ENCODE assay signal across 26 cellular contexts in the genomic region with DNA sequence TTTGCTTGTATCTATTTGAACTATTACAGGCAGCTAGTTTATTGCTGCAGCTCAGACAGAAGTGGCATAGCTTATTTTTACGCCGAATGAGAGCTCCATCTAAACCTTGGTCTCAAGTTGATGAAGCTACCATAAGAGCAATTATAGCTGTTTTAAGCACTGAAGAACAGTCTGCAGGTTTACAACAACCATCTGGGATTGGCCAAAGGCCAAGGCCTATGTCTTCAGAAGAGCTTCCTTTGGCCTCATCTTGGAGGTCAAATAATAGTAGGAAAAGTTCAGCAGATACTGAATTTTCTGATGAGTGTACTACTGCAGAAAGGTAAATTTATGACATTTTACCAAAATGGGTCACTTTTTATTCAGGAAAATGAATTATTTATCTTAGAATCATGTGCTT.
"Had no signal": no experiment of that assay in that cellular context is flagged by ENCODE, and none has a peak within 500 bp of the region (broad histone marks: within the 10 kb centered on the region; RNA-seq: fewer than 3 reads in every experiment).

No MANE protein-coding gene starts in this region.

- FAIRE-seq: astrocyte, endometrium, keratinocyte had no signal

- H3K27ac ChIP-seq: brain microvascular endothelial cell, colonic mucosa, epithelial cell of prostate, esophagus squamous epithelium, gastroesophageal sphincter, hepatocyte, stomach, thyroid gland, upper lobe of right lung had no signal

- H3K4me3 ChIP-seq: colonic mucosa, esophagus squamous epithelium, gastroesophageal sphincter, hepatocyte, stomach, thyroid gland, upper lobe of right lung had no signal

- DNase-seq: activated CD4-positive, alpha-beta T cell treated with anti-CD3 and anti-CD28 coated beads for 36 hours; activated CD4-positive, CD25-positive, alpha-beta regulatory T cell; activated CD8-positive, alpha-beta memory T cell treated with anti-CD3 and anti-CD28 coated beads for 24 hours; activated effector memory CD4-positive, alpha-beta T cell treated with Interleukin-2 at 50 U/mL for 16 hours; activated naive CD4-positive, alpha-beta T cell treated with Interleukin-2 at 50 U/mL for 16 hours; amniotic stem cell; brain microvascular endothelial cell; colonic mucosa; effector CD8-positive, alpha-beta T cell; esophagus squamous epithelium; left cardiac atrium; left ventricle myocardium superior; posterior cingulate gyrus; right cardiac atrium; stimulated activated CD4-positive, alpha-beta T cell treated with anti-CD3 and anti-CD28 coated beads, Interleukin-15, amount 100 ng/mL, for 24 hours; stimulated activated CD4-positive, alpha-beta T cell treated with anti-CD3 and anti-CD28 coated beads, Interleukin-2, amount 100 ng/mL, for 24 hours; stimulated activated naive B cell treated with anti-CD40 and anti-IgM and Interleukin-4, amounts not matched to agents 10 μg/mL and 1 μg/mL and 100 μg/mL, for 72 hours; stomach; upper lobe of right lung had no signal

- H3K9me3 ChIP-seq: colonic mucosa, esophagus squamous epithelium, gastroesophageal sphincter, stomach, thyroid gland, upper lobe of right lung had no signal

- H3K4me2 ChIP-seq: hepatocyte had no signal

- H3K4me1 ChIP-seq: colonic mucosa, esophagus squamous epithelium, gastroesophageal sphincter, stomach, thyroid gland, upper lobe of right lung had no signal

- H2AFZ ChIP-seq: hepatocyte had no signal

- H3K27me3 ChIP-seq: brain microvascular endothelial cell, colonic mucosa, esophagus squamous epithelium, gastroesophageal sphincter, hepatocyte, stomach, thyroid gland, upper lobe of right lung had no signal
